In the genomic region with DNA sequence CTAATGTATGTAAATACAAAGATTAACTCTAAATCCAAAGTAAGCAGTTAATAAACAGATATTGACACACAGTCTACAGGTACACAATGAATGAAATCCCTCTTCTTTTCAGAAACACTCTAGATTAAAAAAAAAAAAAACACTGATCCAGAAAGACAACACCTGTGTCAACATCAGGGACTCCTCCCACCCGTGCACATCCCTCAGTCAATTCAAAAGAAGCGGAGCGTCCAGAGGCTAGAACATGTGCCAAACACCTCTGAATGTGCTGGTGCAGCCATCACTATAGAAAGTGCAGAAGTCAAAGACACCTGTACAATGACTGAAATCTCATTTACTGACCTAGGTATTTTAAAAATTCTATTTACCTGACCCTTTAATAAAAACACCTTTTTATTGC, we compare ENCODE assay signal across 15 cellular contexts.
DNase-seq lines count a peak whose midpoint lies in the region; ATAC-seq and TF ChIP-seq lines count a peak whose summit lies in the region.
"Had no signal": no experiment of that assay in that cellular context is flagged by ENCODE, and none has a peak within 500 bp of the region (broad histone marks: within the 10 kb centered on the region; RNA-seq: fewer than 3 reads in every experiment).

No MANE protein-coding gene starts in this region.

- H4K20me1 ChIP-seq in DOHH2 (ENCODE audit: control insufficient read depth, insufficient read depth, low read depth, low read length), result no peaks in the 10 kb centered on the region

- ATAC-seq in activated T-helper 17 cell treated with anti-CD3 and anti-CD28 coated beads, Interleukin-2, amount 50 U/mL, for 72 hours (replicated peaks), result no peak
- ATAC-seq in GM19467 (IDR thresholded peaks at IDR 0.05; ENCODE audit: unreplicated experiment) (no peak), GM21825 (IDR thresholded peaks at IDR 0.05; ENCODE audit: unreplicated experiment) (no peak)
- ATAC-seq: activated CD8-positive, alpha-beta memory T cell treated with anti-CD3 and anti-CD28 coated beads, Interleukin-2, amount 10 ng/mL, durations not matched to agents 7 days and 5 days; Right ventricle myocardium inferior had no signal

- H3K9me3 Mint-ChIP-seq in activated T-helper 17 cell treated with anti-CD3 and anti-CD28 coated beads, Interleukin-2, amount 50 U/mL, for 72 hours, result peaks cover 15% of the 10 kb centered on the region

- H3F3A ChIP-seq in DOHH2 (ENCODE audit: control insufficient read depth, insufficient read depth), result no peaks in the 10 kb centered on the region; the same call in 1 of the 2 replicates

- H3K4me3 ChIP-seq in DOHH2 (ENCODE audit: low read length), result no peak overlapping the region

- peaks cover 22% of the 10 kb centered on the region for H3K4me1 Mint-ChIP-seq in activated T-helper 17 cell treated with anti-CD3 and anti-CD28 coated beads, Interleukin-2, amount 50 U/mL, for 72 hours

- peaks cover 6% of the 10 kb centered on the region for H3K36me3 Mint-ChIP-seq in activated T-helper 17 cell treated with anti-CD3 and anti-CD28 coated beads, Interleukin-2, amount 50 U/mL, for 72 hours (ENCODE audit: low read depth)
- H3K36me3 Mint-ChIP-seq: type B pancreatic cell had no signal

- TF ChIP-seq CTCF in DOHH2 (IDR thresholded peaks at IDR 0.05; ENCODE audit: low read depth, low read length, poor library complexity, severe bottlenecking), result no peak

- peak; percentile 74 for DNase-seq in NCI-H146 (lab: John Stamatoyannopoulos, UW)
- DNase-seq in NCI-H345 (lab: John Stamatoyannopoulos, UW), result peak; percentile 97
- DNase-seq in activated CD4-positive, CD25-positive, alpha-beta regulatory T cell (lab: John Stamatoyannopoulos, UW), result no peak
- DNase-seq: activated CD4-positive, alpha-beta T cell treated with anti-CD3 and anti-CD28 coated beads for 48 hours; activated CD8-positive, alpha-beta memory T cell treated with anti-CD3 and anti-CD28 coated beads, Interleukin-2, amount 10 ng/mL, durations not matched to agents 7 days and 5 days; MM.1S; NCI-H446; nucleus accumbens; stimulated activated CD4-positive, alpha-beta T cell treated with anti-CD3 and anti-CD28 coated beads, Interleukin-4, amount 100 ng/mL, for 4 hours had no signal

- H3K36me3 ChIP-seq in DOHH2 (ENCODE audit: control insufficient read depth, low read length), result peaks cover 6% of the 10 kb centered on the region; the same call in 1 of the 2 replicates

- H3K4me1 ChIP-seq in DOHH2 (ENCODE audit: control insufficient read depth, low read length), result peaks cover 31% of the 10 kb centered on the region

- H3K27me3 Mint-ChIP-seq in activated T-helper 17 cell treated with anti-CD3 and anti-CD28 coated beads, Interleukin-2, amount 50 U/mL, for 72 hours, result no peaks in the 10 kb centered on the region
- H3K27me3 Mint-ChIP-seq: activated CD8-positive, alpha-beta memory T cell treated with anti-CD3 and anti-CD28 coated beads, Interleukin-2, amount 10 ng/mL, durations not matched to agents 7 days and 5 days; type B pancreatic cell had no signal

- peak overlapping the region; percentile 49 for H3K4me2 ChIP-seq in DOHH2 (ENCODE audit: low read length)

- no peak overlapping the region for H3K27ac Mint-ChIP-seq in activated T-helper 17 cell treated with anti-CD3 and anti-CD28 coated beads, Interleukin-2, amount 50 U/mL, for 72 hours
- H3K27ac Mint-ChIP-seq: activated CD8-positive, alpha-beta memory T cell treated with anti-CD3 and anti-CD28 coated beads, Interleukin-2, amount 10 ng/mL, durations not matched to agents 7 days and 5 days; type B pancreatic cell had no signal

- H3K27ac ChIP-seq in DOHH2 (ENCODE audit: low read depth, low read length), result no peak overlapping the region

- no peaks in the 10 kb centered on the region for H3K9me2 ChIP-seq in DOHH2 (replicated peaks; ENCODE audit: control insufficient read depth, low read length)

- H3K27me3 ChIP-seq in DOHH2 (ENCODE audit: control insufficient read depth, low read length), result no peaks in the 10 kb centered on the region

- peaks cover 11% of the 10 kb centered on the region; the same call in 1 of the 2 replicates for H3K9me3 ChIP-seq in DOHH2 (ENCODE audit: control insufficient read depth, insufficient read depth, low read length)

- H3K4me3 Mint-ChIP-seq in activated T-helper 17 cell treated with anti-CD3 and anti-CD28 coated beads, Interleukin-2, amount 50 U/mL, for 72 hours, result peak overlapping the region; percentile 2
- H3K4me3 Mint-ChIP-seq: activated CD8-positive, alpha-beta memory T cell treated with anti-CD3 and anti-CD28 coated beads, Interleukin-2, amount 10 ng/mL, durations not matched to agents 7 days and 5 days; type B pancreatic cell had no signal

- H3K79me2 ChIP-seq in DOHH2 (ENCODE audit: control insufficient read depth, low read length), result no peaks in the 10 kb centered on the region

Comparison
In these comparisons a context has a peak if more than half of its experiments do, and no peak if none do; other contexts are left out.
1. DNase-seq: peak in NCI-H146 (single experiment) and NCI-H345 (single experiment); none in activated CD4-positive, CD25-positive, alpha-beta regulatory T cell (0 of 4).